Comparison of ENCODE assay signal across 8 cellular contexts in the genomic region with DNA sequence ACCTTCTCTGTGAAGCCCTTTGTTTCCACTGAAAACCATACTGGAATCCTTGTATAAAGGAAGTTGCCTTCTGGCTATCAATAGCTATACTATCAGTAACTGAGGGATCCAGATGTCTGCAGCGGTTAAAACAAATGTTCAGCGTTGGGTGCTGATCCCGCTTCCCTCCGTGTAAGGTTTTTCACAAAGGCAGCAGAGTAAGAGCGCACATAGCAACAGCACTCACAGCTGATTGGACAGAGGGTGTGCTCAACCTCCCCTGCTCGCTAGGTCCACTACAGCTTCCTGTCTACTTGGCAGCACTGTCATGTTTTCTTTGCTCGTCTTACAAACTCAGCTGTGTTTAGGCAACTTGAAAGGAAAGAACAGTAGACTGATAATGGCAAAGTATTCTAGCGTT. TPM values are rescaled to one million over a fixed set of nuclear protein-coding genes. Genes with fewer than 3 reads are reported as not detected.
A peak's percentile ranks its signal among the peaks of the same experiment; 100 is the strongest.
DNase-seq lines count a peak whose midpoint lies in the region; ATAC-seq and TF ChIP-seq lines count a peak whose summit lies in the region.

No MANE protein-coding gene starts in this region.

- H3K27me3 ChIP-seq in HL-60 (ENCODE audit: insufficient read depth, poor library complexity, severe bottlenecking) (no peaks in the 10 kb centered on the region), osteoblast (ENCODE audit: insufficient read depth, low read length) (no peaks in the 10 kb centered on the region)

- peak overlapping the region; percentile 73 for H2AFZ ChIP-seq in osteoblast (ENCODE audit: low read length)

- no peak overlapping the region for H3K4me3 ChIP-seq in HL-60 (replicated peaks; ENCODE audit: insufficient read depth, low read length)
- H3K4me3 ChIP-seq in osteoblast (ENCODE audit: insufficient read depth, low read length): peak overlapping the region; percentile 65

- DNase-seq in activated T-cell treated with anti-CD3 and anti-CD28 coated beads for 48 hours (ENCODE audit: low read depth) (peak; percentile 10), activated T-cell treated with anti-CD3 and anti-CD28 coated beads for 4 hours (no peak), HL-60 (ENCODE audit: low read depth in 1 of 2, low spot score in 1 of 2) (peak in 1 of 2 experiments; percentile 74), SHP77 treated with DMSO at 0.1 percent for 48 hours (lab: John Stamatoyannopoulos, UW) (peak; percentile 86), amniotic epithelial cell (ENCODE audit: low read depth) (peak; percentile 97), Right ventricle myocardium superior (peak; percentile 59), osteoblast (ENCODE audit: insufficient read length, low spot score, missing footprints) (peak; percentile 74), NOMO-1 (lab: John Stamatoyannopoulos, UW; ENCODE audit: unreplicated experiment in 2 of 2) (no peak)

- intact Hi-C loops in Right ventricle myocardium superior (cut with DNase I): no loop called here

- H3K27ac ChIP-seq in HL-60 (replicated peaks) (peak overlapping the region; percentile 24; the same call in 1 of the 2 replicates), osteoblast (ENCODE audit: low read depth, low read length) (peak overlapping the region; percentile 96)

- ATAC-seq in Right ventricle myocardium superior (ENCODE audit: poor library complexity): peak; percentile 98

- H3K9me3 ChIP-seq in osteoblast (ENCODE audit: low read depth, low read length): no peaks in the 10 kb centered on the region

- peak overlapping the region; percentile 83 for H3K4me2 ChIP-seq in osteoblast (ENCODE audit: insufficient read depth, low read length)

- no peaks in the 10 kb centered on the region for H4K20me1 ChIP-seq in osteoblast (ENCODE audit: insufficient read depth, low read length)

- peaks cover 13% of the 10 kb centered on the region for H3K79me2 ChIP-seq in osteoblast (ENCODE audit: insufficient read depth, low read length)

- TF ChIP-seq CTCF in HL-60 (IDR thresholded peaks at IDR 0.05; ENCODE audit: insufficient read depth, low read length): no peak
- TF ChIP-seq CTCF in osteoblast (IDR thresholded peaks at IDR 0.05; ENCODE audit: extremely low read depth, low read depth, low read length): no peak

- H3K4me1 ChIP-seq in osteoblast (ENCODE audit: insufficient read depth, low read length): peaks cover 46% of the 10 kb centered on the region

- H3K36me3 ChIP-seq in osteoblast (ENCODE audit: insufficient read depth, low read length): no peaks in the 10 kb centered on the region

RNA-seq across cellular contexts. Expression of a gene that starts 27.3 kb away (rescaled TPM):
- total RNA-seq in Right ventricle myocardium superior (20.4 TPM), osteoblast (34.4 and 47.4 TPM in 2 replicates)

Comparison
In these comparisons a context has a peak if more than half of its experiments do, and no peak if none do; other contexts are left out.
1. DNase-seq: peak in activated T-cell treated with anti-CD3 and anti-CD28 coated beads for 48 hours (single experiment), SHP77 treated with DMSO at 0.1 percent for 48 hours (single experiment), amniotic epithelial cell (single experiment), Right ventricle myocardium superior (single experiment) and osteoblast (single experiment); none in activated T-cell treated with anti-CD3 and anti-CD28 coated beads for 4 hours (single experiment) and NOMO-1 (0 of 2).